Comparison of ENCODE assay signal across 39 cellular contexts in the genomic region with DNA sequence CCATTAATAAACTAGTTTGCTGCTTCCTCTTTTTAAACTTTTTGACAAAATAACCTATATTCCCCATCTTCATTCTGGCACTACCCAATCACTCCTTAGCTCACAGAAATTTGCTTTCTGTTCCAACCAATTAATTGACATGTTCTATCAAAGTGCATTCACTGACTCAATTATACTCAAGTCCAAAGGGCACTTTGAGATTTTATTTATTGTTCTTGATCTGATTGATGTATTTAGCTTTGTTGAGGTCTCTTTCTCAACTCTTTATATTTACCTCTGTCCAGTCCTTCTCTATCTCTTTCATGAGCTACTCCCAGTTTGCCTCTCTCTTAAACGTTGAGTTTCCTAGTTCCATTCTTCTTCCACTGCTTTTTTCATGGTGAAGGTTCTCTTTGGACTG.
"Had no signal": no experiment of that assay in that cellular context is flagged by ENCODE, and none has a peak within 500 bp of the region (broad histone marks: within the 10 kb centered on the region; RNA-seq: fewer than 3 reads in every experiment).

No MANE protein-coding gene starts in this region.

- H3K4me3 ChIP-seq: ascending aorta, cardiac muscle cell had no signal

- DNase-seq: activated CD4-positive, alpha-beta memory T cell treated with anti-CD3 and anti-CD28 coated beads, Interleukin-2, amount 10 ng/mL, durations not matched to agents 7 days and 5 days; activated CD4-positive, alpha-beta T cell treated with anti-CD3 and anti-CD28 coated beads for 1 hour; activated CD4-positive, alpha-beta T cell treated with anti-CD3 and anti-CD28 coated beads for 36 hours; activated CD4-positive, alpha-beta T cell treated with anti-CD3 and anti-CD28 coated beads for 48 hours; activated CD4-positive, alpha-beta T cell treated with anti-CD3 and anti-CD28 coated beads, Interleukin-2, amount 10 ng/mL, durations not matched to agents 7 days and 5 days; activated CD4-positive, alpha-beta T cell treated with anti-CD3 and anti-CD28 coated beads, Interleukin-2, amount 50 U/mL, for 48 hours; activated CD4-positive, CD25-positive, alpha-beta regulatory T cell; activated CD8-positive, alpha-beta memory T cell treated with anti-CD3 and anti-CD28 coated beads for 24 hours; activated CD8-positive, alpha-beta memory T cell treated with anti-CD3 and anti-CD28 coated beads, Interleukin-2, amount 10 ng/mL, durations not matched to agents 7 days and 5 days; activated CD8-positive, alpha-beta memory T cell treated with anti-CD3 and anti-CD28 coated beads, Interleukin-2, amount 50 U/mL, for 48 hours; activated CD8-positive, alpha-beta T cell treated with anti-CD3 and anti-CD28 coated beads, Interleukin-2, amount 10 ng/mL, durations not matched to agents 7 days and 5 days; activated effector memory CD4-positive, alpha-beta T cell treated with Interleukin-2 at 50 U/mL for 16 hours; activated gamma-delta T cell; activated naive CD4-positive, alpha-beta T cell treated with anti-CD3 and anti-CD28 coated beads, Interleukin-2, amount 10 ng/mL, durations not matched to agents 7 days and 5 days; activated naive CD4-positive, alpha-beta T cell treated with Interleukin-2 at 50 U/mL for 16 hours; activated naive CD8-positive, alpha-beta T cell treated with anti-CD3 and anti-CD28 coated beads, Interleukin-2, amount 10 ng/mL, durations not matched to agents 7 days and 5 days; activated naive CD8-positive, alpha-beta T cell treated with anti-CD3 and anti-CD28 coated beads, Interleukin-2, amount 50 U/mL, for 24 hours; activated T-cell treated with anti-CD3 and anti-CD28 coated beads, Interleukin-2, amount 50 U/mL, for 24 hours; activated T-cell treated with anti-CD3 and anti-CD28 coated beads, Interleukin-2, amount 50 U/mL, for 48 hours; amygdala; anterior cingulate cortex; caudate nucleus; cerebellar nuclear complex; T-helper 1 cell; T-helper 2 cell; T-helper 9 cell; WERI-Rb-1 had no signal

- H3K36me3 Mint-ChIP-seq: activated CD8-positive, alpha-beta memory T cell treated with anti-CD3 and anti-CD28 coated beads, Interleukin-2, amount 10 ng/mL, durations not matched to agents 7 days and 5 days; activated naive CD4-positive, alpha-beta T cell treated with anti-CD3 and anti-CD28 coated beads, Interleukin-2, amount 10 ng/mL, durations not matched to agents 7 days and 5 days; activated naive CD4-positive, alpha-beta T cell treated with anti-CD3 and anti-CD28 coated beads, Interleukin-2, amount 50 U/mL, for 24 hours; activated naive CD8-positive, alpha-beta T cell; activated naive CD8-positive, alpha-beta T cell treated with anti-CD3 and anti-CD28 coated beads, Interleukin-2, amount 10 ng/mL, durations not matched to agents 7 days and 5 days; brain; WTC11 had no signal

- H3K27me3 ChIP-seq: ascending aorta, cardiac muscle cell had no signal

- H3K27ac Mint-ChIP-seq: activated CD4-positive, alpha-beta memory T cell treated with anti-CD3 and anti-CD28 coated beads, Interleukin-2, amount 10 ng/mL, durations not matched to agents 7 days and 5 days; activated CD4-positive, alpha-beta T cell treated with anti-CD3 and anti-CD28 coated beads for 36 hours; activated CD4-positive, alpha-beta T cell treated with anti-CD3 and anti-CD28 coated beads, Interleukin-2, amount 10 ng/mL, durations not matched to agents 7 days and 5 days; activated CD8-positive, alpha-beta memory T cell treated with anti-CD3 and anti-CD28 coated beads, Interleukin-2, amount 10 ng/mL, durations not matched to agents 7 days and 5 days; activated CD8-positive, alpha-beta T cell treated with anti-CD3 and anti-CD28 coated beads, Interleukin-2, amount 10 ng/mL, durations not matched to agents 7 days and 5 days; activated naive CD4-positive, alpha-beta T cell treated with anti-CD3 and anti-CD28 coated beads, Interleukin-2, amount 10 ng/mL, durations not matched to agents 7 days and 5 days; activated naive CD4-positive, alpha-beta T cell treated with anti-CD3 and anti-CD28 coated beads, Interleukin-2, amount 50 U/mL, for 24 hours; activated naive CD8-positive, alpha-beta T cell; activated naive CD8-positive, alpha-beta T cell treated with anti-CD3 and anti-CD28 coated beads, Interleukin-2, amount 10 ng/mL, durations not matched to agents 7 days and 5 days; activated naive CD8-positive, alpha-beta T cell treated with anti-CD3 and anti-CD28 coated beads, Interleukin-2, amount 50 U/mL, for 24 hours; activated T-cell treated with anti-CD3 and anti-CD28 coated beads, Interleukin-2, amount 50 U/mL, for 24 hours; activated T-helper 2 cell treated with anti-CD3 and anti-CD28 coated beads, Interferon-gamma antibody, Interleukin-2, Interleukin-4, amounts not matched to agents 10 μg/mL and 5 μg/mL and 100 μg/mL, durations not matched to agents 14 hours and 24 hours and 36 hours; brain; T-helper 1 cell treated with Interleukin-12 subunit alpha and Interleukin-12 subunit beta and Interleukin-4 antibody, amounts not matched to agents 30 μg/mL and 1 μg/mL, for 36 hours; T-helper 2 cell treated with Interferon-gamma antibody and Interleukin-4, amounts not matched to agents 5 μg/mL and 100 μg/mL, for 36 hours; WTC11 had no signal

- H3K9me3 Mint-ChIP-seq: activated CD4-positive, alpha-beta memory T cell treated with anti-CD3 and anti-CD28 coated beads, Interleukin-2, amount 10 ng/mL, durations not matched to agents 7 days and 5 days; activated CD4-positive, alpha-beta T cell treated with anti-CD3 and anti-CD28 coated beads, Interleukin-2, amount 10 ng/mL, durations not matched to agents 7 days and 5 days; activated naive CD4-positive, alpha-beta T cell treated with anti-CD3 and anti-CD28 coated beads, Interleukin-2, amount 10 ng/mL, durations not matched to agents 7 days and 5 days; activated T-cell treated with anti-CD3 and anti-CD28 coated beads, Interleukin-2, amount 50 U/mL, for 24 hours; activated T-helper 2 cell treated with anti-CD3 and anti-CD28 coated beads, Interferon-gamma antibody, Interleukin-2, Interleukin-4, amounts not matched to agents 10 μg/mL and 5 μg/mL and 100 μg/mL, durations not matched to agents 14 hours and 24 hours and 36 hours; brain; T-helper 1 cell treated with Interleukin-12 subunit alpha and Interleukin-12 subunit beta and Interleukin-4 antibody, amounts not matched to agents 30 μg/mL and 1 μg/mL, for 36 hours; T-helper 2 cell treated with Interferon-gamma antibody and Interleukin-4, amounts not matched to agents 5 μg/mL and 100 μg/mL, for 36 hours; WTC11 had no signal

- H3K36me3 ChIP-seq: ascending aorta, cardiac muscle cell, WERI-Rb-1 had no signal

- H3K4me1 Mint-ChIP-seq: activated CD4-positive, alpha-beta memory T cell treated with anti-CD3 and anti-CD28 coated beads, Interleukin-2, amount 10 ng/mL, durations not matched to agents 7 days and 5 days; activated CD4-positive, alpha-beta T cell treated with anti-CD3 and anti-CD28 coated beads for 36 hours; activated CD4-positive, alpha-beta T cell treated with anti-CD3 and anti-CD28 coated beads, Interleukin-2, amount 10 ng/mL, durations not matched to agents 7 days and 5 days; activated CD8-positive, alpha-beta memory T cell treated with anti-CD3 and anti-CD28 coated beads, Interleukin-2, amount 10 ng/mL, durations not matched to agents 7 days and 5 days; activated naive CD4-positive, alpha-beta T cell treated with anti-CD3 and anti-CD28 coated beads, Interleukin-2, amount 10 ng/mL, durations not matched to agents 7 days and 5 days; activated naive CD4-positive, alpha-beta T cell treated with anti-CD3 and anti-CD28 coated beads, Interleukin-2, amount 50 U/mL, for 24 hours; activated naive CD8-positive, alpha-beta T cell treated with anti-CD3 and anti-CD28 coated beads, Interleukin-2, amount 10 ng/mL, durations not matched to agents 7 days and 5 days; activated naive CD8-positive, alpha-beta T cell treated with anti-CD3 and anti-CD28 coated beads, Interleukin-2, amount 50 U/mL, for 24 hours; brain; central memory CD8-positive, alpha-beta T cell; WTC11 had no signal

- H3K4me3 Mint-ChIP-seq: activated CD4-positive, alpha-beta memory T cell treated with anti-CD3 and anti-CD28 coated beads, Interleukin-2, amount 10 ng/mL, durations not matched to agents 7 days and 5 days; activated CD4-positive, alpha-beta T cell treated with anti-CD3 and anti-CD28 coated beads for 36 hours; activated CD4-positive, alpha-beta T cell treated with anti-CD3 and anti-CD28 coated beads, Interleukin-2, amount 10 ng/mL, durations not matched to agents 7 days and 5 days; activated CD8-positive, alpha-beta memory T cell treated with anti-CD3 and anti-CD28 coated beads, Interleukin-2, amount 10 ng/mL, durations not matched to agents 7 days and 5 days; activated CD8-positive, alpha-beta T cell treated with anti-CD3 and anti-CD28 coated beads, Interleukin-2, amount 10 ng/mL, durations not matched to agents 7 days and 5 days; activated naive CD4-positive, alpha-beta T cell treated with anti-CD3 and anti-CD28 coated beads, Interleukin-2, amount 10 ng/mL, durations not matched to agents 7 days and 5 days; activated naive CD4-positive, alpha-beta T cell treated with anti-CD3 and anti-CD28 coated beads, Interleukin-2, amount 50 U/mL, for 24 hours; activated naive CD8-positive, alpha-beta T cell; activated naive CD8-positive, alpha-beta T cell treated with anti-CD3 and anti-CD28 coated beads, Interleukin-2, amount 10 ng/mL, durations not matched to agents 7 days and 5 days; activated naive CD8-positive, alpha-beta T cell treated with anti-CD3 and anti-CD28 coated beads, Interleukin-2, amount 50 U/mL, for 24 hours; activated T-cell treated with anti-CD3 and anti-CD28 coated beads, Interleukin-2, amount 50 U/mL, for 24 hours; brain; central memory CD8-positive, alpha-beta T cell; T-helper 1 cell treated with Interleukin-12 subunit alpha and Interleukin-12 subunit beta and Interleukin-4 antibody, amounts not matched to agents 30 μg/mL and 1 μg/mL, for 36 hours; T-helper 2 cell treated with Interferon-gamma antibody and Interleukin-4, amounts not matched to agents 5 μg/mL and 100 μg/mL, for 36 hours; WTC11 had no signal

- FAIRE-seq: bronchial epithelial cell, TTC549 had no signal

- H3K27me3 Mint-ChIP-seq: activated CD4-positive, alpha-beta T cell treated with anti-CD3 and anti-CD28 coated beads, Interleukin-2, amount 10 ng/mL, durations not matched to agents 7 days and 5 days; activated CD8-positive, alpha-beta memory T cell treated with anti-CD3 and anti-CD28 coated beads, Interleukin-2, amount 10 ng/mL, durations not matched to agents 7 days and 5 days; activated naive CD4-positive, alpha-beta T cell treated with anti-CD3 and anti-CD28 coated beads, Interleukin-2, amount 10 ng/mL, durations not matched to agents 7 days and 5 days; activated naive CD8-positive, alpha-beta T cell treated with anti-CD3 and anti-CD28 coated beads, Interleukin-2, amount 10 ng/mL, durations not matched to agents 7 days and 5 days; activated naive CD8-positive, alpha-beta T cell treated with anti-CD3 and anti-CD28 coated beads, Interleukin-2, amount 50 U/mL, for 24 hours; activated T-cell treated with anti-CD3 and anti-CD28 coated beads, Interleukin-2, amount 50 U/mL, for 24 hours; central memory CD8-positive, alpha-beta T cell had no signal

- H3K27ac ChIP-seq: cardiac muscle cell, WERI-Rb-1 had no signal

- H3K9me3 ChIP-seq: ascending aorta had no signal
